Comparison of ENCODE assay signal across 15 cellular contexts in genomic region chr12:132874175-132874574, GRCh38. TPM values are rescaled to one million over a fixed set of nuclear protein-coding genes. Genes with fewer than 3 reads are reported as not detected.
DNase-seq lines count a peak whose midpoint lies in the region; ATAC-seq and TF ChIP-seq lines count a peak whose summit lies in the region.
"Had no signal": no experiment of that assay in that cellular context is flagged by ENCODE, and none has a peak within 500 bp of the region (broad histone marks: within the 10 kb centered on the region; RNA-seq: fewer than 3 reads in every experiment).

No MANE protein-coding gene starts in this region.

- H3K36me3 ChIP-seq in GM23338 (ENCODE audit: insufficient read depth): 0 out of 2 replicates have a peak, but pooled peaks cover 20% of the 10 kb centered on the region
- H3K36me3 ChIP-seq in naive thymus-derived CD4-positive, alpha-beta T cell (ENCODE audit: control insufficient read depth in 2 of 3, insufficient read depth in 3 of 3, low read length in 3 of 3): peaks cover 0 to 71% (median 24%) of the 10 kb centered on the region in 3 experiments

- ATAC-seq in activated T-cell treated with anti-CD3 and anti-CD28 coated beads, Interleukin-2, amount 50 U/mL, for 72 hours (replicated peaks in 1 of 2): no peak
- ATAC-seq in GM23338 (no peak), GM21526 (IDR thresholded peaks at IDR 0.05; ENCODE audit: low FRiP score, unreplicated experiment) (no peak), GM18858 (IDR thresholded peaks at IDR 0.05; ENCODE audit: unreplicated experiment) (no peak)
- no peak for ATAC-seq in naive thymus-derived CD4-positive, alpha-beta T cell
- ATAC-seq: HCT116 had no signal

- no peaks in the 10 kb centered on the region for H3K9me3 Mint-ChIP-seq in activated T-cell treated with anti-CD3 and anti-CD28 coated beads, Interleukin-2, amount 50 U/mL, for 72 hours
- H3K9me3 Mint-ChIP-seq in GM23338 (no peaks in the 10 kb centered on the region), type B pancreatic cell (no peaks in the 10 kb centered on the region)
- H3K9me3 Mint-ChIP-seq in activated T-helper 1 cell treated with anti-CD3 and anti-CD28 coated beads, Interleukin-12 subunit alpha, Interleukin-12 subunit beta, Interleukin-2, Interleukin-4 antibody, amounts not matched to agents 30 ng/mL and 10 ng/mL and 1 ng/mL, durations not matched to agents 14 hours and 24 hours and 36 hours: no peaks in the 10 kb centered on the region
- no peaks in the 10 kb centered on the region for H3K9me3 Mint-ChIP-seq in naive thymus-derived CD4-positive, alpha-beta T cell

- H3K9me2 ChIP-seq in GM23338 (ENCODE audit: insufficient read depth): no peaks in the 10 kb centered on the region

- H3K9me3 ChIP-seq in naive thymus-derived CD4-positive, alpha-beta T cell (ENCODE audit: control insufficient read depth in 2 of 3, low read length in 3 of 3): no peaks in the 10 kb centered on the region

- H3K4me1 ChIP-seq in GM23338 (ENCODE audit: insufficient read depth): no peaks in the 10 kb centered on the region
- peaks cover 4 to 19% of the 10 kb centered on the region in 2 donors for H3K4me1 ChIP-seq in naive thymus-derived CD4-positive, alpha-beta T cell (ENCODE audit: control insufficient read depth in 2 of 2, insufficient read depth in 2 of 2, low read length in 2 of 2)

- no peaks in the 10 kb centered on the region; the same call in none of the 2 replicates for H4K20me1 ChIP-seq in GM23338 (replicated peaks; ENCODE audit: insufficient read depth)

- no peak overlapping the region for H2AFZ ChIP-seq in GM23338

- intact Hi-C loops in activated T-helper 1 cell treated with anti-CD3 and anti-CD28 coated beads, Interleukin-12 subunit alpha, Interleukin-12 subunit beta, Interleukin-2, Interleukin-4 antibody, amounts not matched to agents 30 ng/mL and 10 ng/mL and 1 ng/mL, durations not matched to agents 14 hours and 24 hours and 36 hours (cut with micrococcal nuclease): no loop called here
- intact Hi-C loops in naive thymus-derived CD4-positive, alpha-beta T cell (cut with micrococcal nuclease): no loop called here

- no peak overlapping the region for H3K4me2 ChIP-seq in GM23338

- no peak overlapping the region; the same call in 1 of the 2 replicates for H3K27ac ChIP-seq in GM23338 (ENCODE audit: low read depth)
- H3K27ac ChIP-seq in naive thymus-derived CD4-positive, alpha-beta T cell (ENCODE audit: low read depth, low read length): peak overlapping the region; percentile 62
- H3K27ac ChIP-seq: C4-2B had no signal

- POLR2A ChIA-PET in naive thymus-derived CD4-positive, alpha-beta T cell (lab: Charles Lee): interaction anchor here (2.9 kb wide), 1 partner anchor 13 kb away, joined by 25 read pairs; the partner anchor contains the start of gene CHFR

- H3K36me3 Mint-ChIP-seq in activated T-cell treated with anti-CD3 and anti-CD28 coated beads, Interleukin-2, amount 50 U/mL, for 72 hours (ENCODE audit: insufficient read depth in 2 of 2): peaks cover 0 to 7% of the 10 kb centered on the region in 2 donors
- H3K36me3 Mint-ChIP-seq in GM23338 (ENCODE audit: low read depth) (peaks cover 40% of the 10 kb centered on the region), type B pancreatic cell (peaks cover 12% of the 10 kb centered on the region)
- peaks cover 39% of the 10 kb centered on the region for H3K36me3 Mint-ChIP-seq in activated T-helper 1 cell treated with anti-CD3 and anti-CD28 coated beads, Interleukin-12 subunit alpha, Interleukin-12 subunit beta, Interleukin-2, Interleukin-4 antibody, amounts not matched to agents 30 ng/mL and 10 ng/mL and 1 ng/mL, durations not matched to agents 14 hours and 24 hours and 36 hours (ENCODE audit: low read depth)
- peaks cover 3 to 43% (median 29%) of the 10 kb centered on the region in 5 donors for H3K36me3 Mint-ChIP-seq in naive thymus-derived CD4-positive, alpha-beta T cell

- peaks cover 16% of the 10 kb centered on the region for H3K4me1 Mint-ChIP-seq in activated T-cell treated with anti-CD3 and anti-CD28 coated beads, Interleukin-2, amount 50 U/mL, for 72 hours (ENCODE audit: low read depth)
- H3K4me1 Mint-ChIP-seq in GM23338 (no peaks in the 10 kb centered on the region), type B pancreatic cell (ENCODE audit: unreplicated experiment) (no peaks in the 10 kb centered on the region)
- H3K4me1 Mint-ChIP-seq in activated T-helper 1 cell treated with anti-CD3 and anti-CD28 coated beads, Interleukin-12 subunit alpha, Interleukin-12 subunit beta, Interleukin-2, Interleukin-4 antibody, amounts not matched to agents 30 ng/mL and 10 ng/mL and 1 ng/mL, durations not matched to agents 14 hours and 24 hours and 36 hours (ENCODE audit: low read depth): peaks cover 19% of the 10 kb centered on the region
- H3K4me1 Mint-ChIP-seq in naive thymus-derived CD4-positive, alpha-beta T cell: peaks cover 8 to 35% (median 25%) of the 10 kb centered on the region in 7 donors

- H3F3A ChIP-seq in GM23338 (replicated peaks; ENCODE audit: low read depth): 0 out of 2 replicates have a peak, but pooled peaks cover 4% of the 10 kb centered on the region

- H3K4me3 ChIP-seq in GM23338: no peak overlapping the region
- H3K4me3 ChIP-seq in naive thymus-derived CD4-positive, alpha-beta T cell (ENCODE audit: low read length): no peak overlapping the region

- DNase-seq in activated T-cell treated with anti-CD3 and anti-CD28 coated beads, Interleukin-2, amount 50 U/mL, for 72 hours: no peak
- DNase-seq in activated T-cell treated with anti-CD3 and anti-CD28 coated beads, Interleukin-2, amount 50 U/mL, for 48 hours: no peak
- DNase-seq in GM23338 (ENCODE audit: low spot score) (no peak), type B pancreatic cell (ENCODE audit: extremely low spot score, unreplicated experiment) (no peak)
- no peak for DNase-seq in activated T-helper 1 cell treated with anti-CD3 and anti-CD28 coated beads, Interleukin-12 subunit alpha, Interleukin-12 subunit beta, Interleukin-2, Interleukin-4 antibody, amounts not matched to agents 30 ng/mL and 10 ng/mL and 1 ng/mL, durations not matched to agents 14 hours and 24 hours and 36 hours (ENCODE audit: low spot score)
- no peak for DNase-seq in naive thymus-derived CD4-positive, alpha-beta T cell
- DNase-seq: Calu3, NCI-H187 treated with DMSO at 0.1 percent for 48 hours, NCI-H345, NCI-H526 treated with DMSO at 0.1 percent for 48 hours, SHP77 had no signal

- TF ChIP-seq CTCF in GM23338 (conservative IDR thresholded peaks at IDR 0.05; ENCODE audit: low read depth in 2 of 2) (no peak), type B pancreatic cell (conservative IDR thresholded peaks at IDR 0.05) (no peak)

- CTCF ChIA-PET in naive thymus-derived CD4-positive, alpha-beta T cell (lab: Charles Lee): interaction anchor here (1.0 kb wide), 1 partner anchor 13 kb away, joined by 3 read pairs; the partner anchor contains the start of gene CHFR

- no peaks in the 10 kb centered on the region for H3K27me3 Mint-ChIP-seq in activated T-cell treated with anti-CD3 and anti-CD28 coated beads, Interleukin-2, amount 50 U/mL, for 72 hours (ENCODE audit: low read depth)
- H3K27me3 Mint-ChIP-seq in GM23338 (ENCODE audit: insufficient read depth, low read depth, poor library complexity): no peaks in the 10 kb centered on the region
- H3K27me3 Mint-ChIP-seq in activated T-helper 1 cell treated with anti-CD3 and anti-CD28 coated beads, Interleukin-12 subunit alpha, Interleukin-12 subunit beta, Interleukin-2, Interleukin-4 antibody, amounts not matched to agents 30 ng/mL and 10 ng/mL and 1 ng/mL, durations not matched to agents 14 hours and 24 hours and 36 hours (ENCODE audit: insufficient read depth): no peaks in the 10 kb centered on the region
- no peaks in the 10 kb centered on the region for H3K27me3 Mint-ChIP-seq in naive thymus-derived CD4-positive, alpha-beta T cell
- H3K27me3 Mint-ChIP-seq in type B pancreatic cell: no peaks in the 10 kb centered on the region

- H3K27me3 ChIP-seq in GM23338 (ENCODE audit: insufficient read depth): no peaks in the 10 kb centered on the region
- H3K27me3 ChIP-seq in naive thymus-derived CD4-positive, alpha-beta T cell (ENCODE audit: control insufficient read depth in 2 of 2, insufficient read depth in 2 of 2, low read length in 2 of 2): no peaks in the 10 kb centered on the region

- H3K4me3 Mint-ChIP-seq in activated T-cell treated with anti-CD3 and anti-CD28 coated beads, Interleukin-2, amount 50 U/mL, for 72 hours: peak overlapping the region; percentile 34 to 46
- H3K4me3 Mint-ChIP-seq in GM23338 (no peak overlapping the region), type B pancreatic cell (no peak overlapping the region)
- H3K4me3 Mint-ChIP-seq in activated T-helper 1 cell treated with anti-CD3 and anti-CD28 coated beads, Interleukin-12 subunit alpha, Interleukin-12 subunit beta, Interleukin-2, Interleukin-4 antibody, amounts not matched to agents 30 ng/mL and 10 ng/mL and 1 ng/mL, durations not matched to agents 14 hours and 24 hours and 36 hours: no peak overlapping the region
- peak overlapping the region in 6 of 10 donors; percentile 45 to 75 (median 70) for H3K4me3 Mint-ChIP-seq in naive thymus-derived CD4-positive, alpha-beta T cell

- peaks cover 3% of the 10 kb centered on the region; the same call in 1 of the 2 replicates for H3K79me2 ChIP-seq in GM23338 (replicated peaks; ENCODE audit: insufficient read depth)

- H3K27ac Mint-ChIP-seq in activated T-cell treated with anti-CD3 and anti-CD28 coated beads, Interleukin-2, amount 50 U/mL, for 72 hours: peak overlapping the region; percentile 51
- H3K27ac Mint-ChIP-seq in GM23338 (0 out of 2 replicates have a peak overlapping the region, but pooled peaks have one; percentile 86), type B pancreatic cell (no peak overlapping the region)
- peak overlapping the region; percentile 23 for H3K27ac Mint-ChIP-seq in activated T-helper 1 cell treated with anti-CD3 and anti-CD28 coated beads, Interleukin-12 subunit alpha, Interleukin-12 subunit beta, Interleukin-2, Interleukin-4 antibody, amounts not matched to agents 30 ng/mL and 10 ng/mL and 1 ng/mL, durations not matched to agents 14 hours and 24 hours and 36 hours
- H3K27ac Mint-ChIP-seq in naive thymus-derived CD4-positive, alpha-beta T cell: peak overlapping the region; percentile 69 to 93 (median 86)

RNA-seq across cellular contexts. Expression of gene CHFR, which starts 13.2 kb away (rescaled TPM):
- 10 to 100 TPM; 68.3 to 72.3 TPM for total RNA-seq in activated T-cell treated with anti-CD3 and anti-CD28 coated beads, Interleukin-2, amount 50 U/mL, for 72 hours
- total RNA-seq in GM23338 (2014; rRNA removed; shearing (Covaris generic)): 42.7 and 47.7 TPM in 2 replicates
- polyA plus RNA-seq in GM23338 (2016; fragmentation: Nextera tagmentation; extraction: Ambion mirVana): 20.6 and 23.0 TPM in 2 replicates
- 63.7 and 65.6 TPM in 2 replicates for total RNA-seq in activated T-helper 1 cell treated with anti-CD3 and anti-CD28 coated beads, Interleukin-12 subunit alpha, Interleukin-12 subunit beta, Interleukin-2, Interleukin-4 antibody, amounts not matched to agents 30 ng/mL and 10 ng/mL and 1 ng/mL, durations not matched to agents 14 hours and 24 hours and 36 hours
- total RNA-seq in naive thymus-derived CD4-positive, alpha-beta T cell: 10 to 100 TPM; 66.7 to 97.8 (median 81.7) TPM
- 10 to 100 TPM; 25.2 to 44.4 TPM for polyA plus RNA-seq in naive thymus-derived CD4-positive, alpha-beta T cell
- total RNA-seq in type B pancreatic cell (ENCODE audit: low replicate concordance): 37.1 and 43.7 TPM in 2 replicates

RNA-seq across cellular contexts. Expression of gene GOLGA3, which starts 45.5 kb away (rescaled TPM):
- 10 to 100 TPM; 58.2 to 60.4 TPM for total RNA-seq in activated T-cell treated with anti-CD3 and anti-CD28 coated beads, Interleukin-2, amount 50 U/mL, for 72 hours
- 36.4 and 57.8 TPM in 2 replicates for total RNA-seq in GM23338 (2014; rRNA removed; shearing (Covaris generic))
- 10.3 and 12.7 TPM in 2 replicates for polyA plus RNA-seq in GM23338 (2016; fragmentation: Nextera tagmentation; extraction: Ambion mirVana)
- 78.7 and 86.9 TPM in 2 replicates for total RNA-seq in activated T-helper 1 cell treated with anti-CD3 and anti-CD28 coated beads, Interleukin-12 subunit alpha, Interleukin-12 subunit beta, Interleukin-2, Interleukin-4 antibody, amounts not matched to agents 30 ng/mL and 10 ng/mL and 1 ng/mL, durations not matched to agents 14 hours and 24 hours and 36 hours
- 10 to 100 TPM; 46.3 to 65.7 (median 63.6) TPM for total RNA-seq in naive thymus-derived CD4-positive, alpha-beta T cell
- 10 to 100 TPM; 11.7 to 16.6 TPM for polyA plus RNA-seq in naive thymus-derived CD4-positive, alpha-beta T cell
- 62.0 and 81.5 TPM in 2 replicates for total RNA-seq in type B pancreatic cell (ENCODE audit: low replicate concordance)

Comparison
In these comparisons a context has a peak if more than half of its experiments do, and no peak if none do; other contexts are left out.
1. H3K4me3 Mint-ChIP-seq: peak in activated T-cell treated with anti-CD3 and anti-CD28 coated beads, Interleukin-2, amount 50 U/mL, for 72 hours (2 of 2) and naive thymus-derived CD4-positive, alpha-beta T cell (6 of 10); none in GM23338 (single experiment), activated T-helper 1 cell treated with anti-CD3 and anti-CD28 coated beads, Interleukin-12 subunit alpha, Interleukin-12 subunit beta, Interleukin-2, Interleukin-4 antibody, amounts not matched to agents 30 ng/mL and 10 ng/mL and 1 ng/mL, durations not matched to agents 14 hours and 24 hours and 36 hours (single experiment) and type B pancreatic cell (single experiment).